ENCODE assay signal across 8 cellular contexts in genomic region chr6:134174790-134175531, GRCh38.
DNase-seq lines count a peak whose midpoint lies in the region; ATAC-seq and TF ChIP-seq lines count a peak whose summit lies in the region.

No MANE protein-coding gene starts in this region.

- no peaks in the 10 kb centered on the region for H3K9me3 Mint-ChIP-seq in naive thymus-derived CD8-positive, alpha-beta T cell
- no peaks in the 10 kb centered on the region for H3K9me3 Mint-ChIP-seq in stimulated activated naive B cell treated with anti-CD40 and anti-IgM and Interleukin-4, amounts not matched to agents 10 μg/mL and 1 μg/mL and 100 μg/mL, for 72 hours

- peak; percentile 96 to 98 for TF ChIP-seq POLR2A in Peyer's patch (IDR thresholded peaks at IDR 0.05)

- H3K4me1 ChIP-seq in Peyer's patch = peaks cover 0 to 7% (median 0%) of the 10 kb centered on the region in 4 donors

- H3K27me3 ChIP-seq in Peyer's patch = no peaks in the 10 kb centered on the region

- peak; percentile 80 for ATAC-seq in GM21723 (IDR thresholded peaks at IDR 0.05; ENCODE audit: unreplicated experiment)
- peak; percentile 72 to 77 for ATAC-seq in naive thymus-derived CD8-positive, alpha-beta T cell
- peak; percentile 81 to 88 for ATAC-seq in stimulated activated naive B cell treated with anti-CD40 and anti-IgM and Interleukin-4, amounts not matched to agents 10 μg/mL and 1 μg/mL and 100 μg/mL, for 72 hours (replicated peaks)

- peak overlapping the region; percentile 80 to 99 (median 96) for H3K4me3 Mint-ChIP-seq in naive thymus-derived CD8-positive, alpha-beta T cell
- peak overlapping the region; percentile 95 for H3K4me3 Mint-ChIP-seq in stimulated activated naive B cell treated with anti-CD40 and anti-IgM and Interleukin-4, amounts not matched to agents 10 μg/mL and 1 μg/mL and 100 μg/mL, for 72 hours

- peak; percentile 86 for DNase-seq in DMS79 treated with DMSO at 0.1 percent for 48 hours (lab: John Stamatoyannopoulos, UW)
- DNase-seq in KBM-7 = peak; percentile 84
- peak; percentile 93 to 97 (median 96) for DNase-seq in Peyer's patch
- peak; percentile 89 to 92 for DNase-seq in activated T-helper 1 cell treated with anti-CD3 and anti-CD28 coated beads, Interleukin-2, amount 50 U/mL, for 16 hours (ENCODE audit: low read depth in 1 of 2, low spot score in 1 of 2)
- peak; percentile 92 for DNase-seq in fibroblast of gingiva (ENCODE audit: low read depth)
- peak in 9 of 10 donors; percentile 85 to 95 (median 93) for DNase-seq in naive thymus-derived CD8-positive, alpha-beta T cell
- DNase-seq in stimulated activated naive B cell treated with anti-CD40 and anti-IgM and Interleukin-4, amounts not matched to agents 10 μg/mL and 1 μg/mL and 100 μg/mL, for 72 hours = peak; percentile 86

- peak in 3 of 6 experiments; percentile 8 to 20 (median 8) for TF ChIP-seq CTCF in Peyer's patch (IDR thresholded peaks at IDR 0.05)

- peaks cover 0 to 41% (median 26%) of the 10 kb centered on the region in 3 donors for H3K36me3 Mint-ChIP-seq in naive thymus-derived CD8-positive, alpha-beta T cell
- H3K36me3 Mint-ChIP-seq in stimulated activated naive B cell treated with anti-CD40 and anti-IgM and Interleukin-4, amounts not matched to agents 10 μg/mL and 1 μg/mL and 100 μg/mL, for 72 hours = peaks cover 8 to 19% of the 10 kb centered on the region in 2 donors

- peak overlapping the region; percentile 74 to 83 (median 80) for H3K4me3 ChIP-seq in Peyer's patch

- POLR2A ChIA-PET in naive thymus-derived CD8-positive, alpha-beta T cell (lab: Charles Lee) = interaction anchor here (0.6 to 1.7 kb wide), 3 partner anchors 462 to 640 kb away, joined by 3 to 24 read pairs (median 6); no protein-coding TSS in a partner anchor

- peak overlapping the region; percentile 88 to 99 (median 96) for H3K27ac Mint-ChIP-seq in naive thymus-derived CD8-positive, alpha-beta T cell
- peak overlapping the region; percentile 96 for H3K27ac Mint-ChIP-seq in stimulated activated naive B cell treated with anti-CD40 and anti-IgM and Interleukin-4, amounts not matched to agents 10 μg/mL and 1 μg/mL and 100 μg/mL, for 72 hours

- H3K27me3 Mint-ChIP-seq in naive thymus-derived CD8-positive, alpha-beta T cell = no peaks in the 10 kb centered on the region
- no peaks in the 10 kb centered on the region for H3K27me3 Mint-ChIP-seq in stimulated activated naive B cell treated with anti-CD40 and anti-IgM and Interleukin-4, amounts not matched to agents 10 μg/mL and 1 μg/mL and 100 μg/mL, for 72 hours

- peak overlapping the region; percentile 86 to 97 (median 91) for H3K27ac ChIP-seq in Peyer's patch

- H3K4me1 Mint-ChIP-seq in naive thymus-derived CD8-positive, alpha-beta T cell = peaks cover 26 to 74% (median 70%) of the 10 kb centered on the region in 4 donors
- H3K4me1 Mint-ChIP-seq in stimulated activated naive B cell treated with anti-CD40 and anti-IgM and Interleukin-4, amounts not matched to agents 10 μg/mL and 1 μg/mL and 100 μg/mL, for 72 hours = peaks cover 30 to 44% of the 10 kb centered on the region in 2 donors

- no peaks in the 10 kb centered on the region for H3K9me3 ChIP-seq in Peyer's patch

- H3K36me3 ChIP-seq in Peyer's patch = peaks cover 0 to 58% (median 4%) of the 10 kb centered on the region in 3 donors

- in situ Hi-C loops in KBM-7 (cut with MboI; ENCODE audit: low pct_unique_long_range_greater_than_20kb, low sequenced_read_pairs) = loop anchor here (25.0 kb wide), 2 partner anchors 462 to 662 kb away; no protein-coding TSS in a partner anchor

Comparison
In these comparisons a context has a peak if more than half of its experiments do, and no peak if none do; other contexts are left out.
1. Peak in every context shown above with its lines: DNase-seq, ATAC-seq, H3K4me3 ChIP-seq and H3K27ac ChIP-seq.